Comparison of ENCODE assay signal across 13 cellular contexts in genomic region chr22:39207141-39208012, GRCh38. TPM values are rescaled to one million over a fixed set of nuclear protein-coding genes. Genes with fewer than 3 reads are reported as not detected.
DNase-seq lines count a peak whose midpoint lies in the region; ATAC-seq and TF ChIP-seq lines count a peak whose summit lies in the region.
"Had no signal": no experiment of that assay in that cellular context is flagged by ENCODE, and none has a peak within 500 bp of the region (broad histone marks: within the 10 kb centered on the region; RNA-seq: fewer than 3 reads in every experiment).

No MANE protein-coding gene starts in this region.

- no peak overlapping the region for H3K27ac ChIP-seq in upper lobe of right lung
- no peak overlapping the region for H3K27ac ChIP-seq in caudate nucleus (ENCODE audit: low read depth, low read length)
- H3K27ac ChIP-seq in adrenal gland: no peak overlapping the region
- H3K27ac ChIP-seq: C4-2B, HL-60 had no signal

- ATAC-seq in left cardiac atrium: peak in 1 of 2 donors; percentile 42
- no peak for ATAC-seq in Right ventricle myocardium superior (ENCODE audit: poor library complexity)
- peak; percentile 57 for ATAC-seq in upper lobe of right lung
- ATAC-seq: activated naive CD4-positive, alpha-beta T cell treated with anti-CD3 and anti-CD28 coated beads, Interleukin-2, amount 50 U/mL, for 72 hours; GM23338 had no signal

- intact Hi-C loops in left cardiac atrium (cut with DNase I): no loop called here
- intact Hi-C loops in Right ventricle myocardium superior (cut with DNase I): no loop called here
- intact Hi-C loops in upper lobe of right lung (cut with DNase I): no loop called here
- intact Hi-C loops in adrenal gland (cut with DNase I): no loop called here

- TF ChIP-seq CTCF in upper lobe of right lung (IDR thresholded peaks at IDR 0.05): no peak
- TF ChIP-seq CTCF in adrenal gland (IDR thresholded peaks at IDR 0.05): no peak

- H3K4me1 ChIP-seq in upper lobe of right lung (no peaks in the 10 kb centered on the region), adrenal gland (replicated peaks in 1 of 2) (no peaks in the 10 kb centered on the region)

- no peak for TF ChIP-seq POLR2A in adrenal gland (IDR thresholded peaks at IDR 0.05)

- WGBS in adrenal gland, 4 donors: 72 to 81% (median 76%) methylated on average over 4 to 15 of the region's 15 CpGs

- H3K4me3 ChIP-seq in upper lobe of right lung (no peak overlapping the region), adrenal gland (no peak overlapping the region)
- H3K4me3 ChIP-seq: GM23338 had no signal

- peak; percentile 16 for DNase-seq in left cardiac atrium
- DNase-seq in Right ventricle myocardium superior: no peak
- DNase-seq in RPMI7951 (ENCODE audit: low read depth): peak; percentile 83
- peak; percentile 76 for DNase-seq in glomerular visceral epithelial cell (ENCODE audit: extremely low spot score)
- DNase-seq in upper lobe of right lung: peak; percentile 48
- no peak for DNase-seq in caudate nucleus (lab: John Stamatoyannopoulos, UW)
- no peak for DNase-seq in NCI-H345 (lab: John Stamatoyannopoulos, UW)
- no peak for DNase-seq in adrenal gland
- DNase-seq: NCI-H524 treated with DMSO at 0.1 percent for 48 hours had no signal

- H3K27me3 ChIP-seq in upper lobe of right lung: no peaks in the 10 kb centered on the region
- no peaks in the 10 kb centered on the region for H3K27me3 ChIP-seq in adrenal gland

- no peaks in the 10 kb centered on the region for H3K36me3 ChIP-seq in upper lobe of right lung
- no peaks in the 10 kb centered on the region for H3K36me3 ChIP-seq in adrenal gland (replicated peaks in 1 of 2)

- no peaks in the 10 kb centered on the region for H3K9me3 ChIP-seq in upper lobe of right lung
- no peaks in the 10 kb centered on the region for H3K9me3 ChIP-seq in adrenal gland (replicated peaks in 1 of 3)

RNA-seq across cellular contexts. Expression of gene PDGFB, which starts 37.4 kb away (rescaled TPM):
- 10 to 100 TPM; 17.5 to 51.2 TPM for total RNA-seq in left cardiac atrium
- total RNA-seq in Right ventricle myocardium superior: 16.2 TPM
- 1.2 and 1.7 TPM in 2 replicates for total RNA-seq in RPMI7951 (2014; rRNA removed; shearing (Covaris generic))
- total RNA-seq in upper lobe of right lung: 29.8 TPM
- total RNA-seq in adrenal gland: 10 to 100 TPM in 1 of 8 donors, 1 to 10 TPM in 7; 2.5 to 10.9 (median 6.8) TPM
- polyA plus RNA-seq in adrenal gland: 1 to 10 TPM; 4.0 to 8.7 (median 6.0) TPM

RNA-seq across cellular contexts. Expression of gene CBX7, which starts 54.9 kb away (rescaled TPM):
- total RNA-seq in left cardiac atrium (10 to 100 TPM; 54.5 to 63.7 TPM), Right ventricle myocardium superior (69.9 TPM), upper lobe of right lung (62.7 TPM), adrenal gland (10 to 100 TPM; 30.3 to 89.2 (median 63.2) TPM)
- 1.4 and 1.6 TPM in 2 replicates for total RNA-seq in RPMI7951 (2014; rRNA removed; shearing (Covaris generic))
- polyA plus RNA-seq in adrenal gland: 10 to 100 TPM; 11.8 to 52.4 (median 26.3) TPM

Comparison
In these comparisons a context has a peak if more than half of its experiments do, and no peak if none do; other contexts are left out.
1. DNase-seq: peak in left cardiac atrium (single experiment), RPMI7951 (single experiment), glomerular visceral epithelial cell (single experiment) and upper lobe of right lung (single experiment); none in Right ventricle myocardium superior (single experiment), caudate nucleus (0 of 61), NCI-H345 (single experiment) and adrenal gland (0 of 7).
2. RNA of gene CBX7, which starts 54.9 kb away (total RNA-seq): 69.9 TPM in Right ventricle myocardium superior (single experiment), 54.5 to 63.7 TPM in left cardiac atrium, 30.3 to 89.2 TPM in adrenal gland and 62.7 TPM in upper lobe of right lung (single experiment); 1.4 to 1.6 TPM in RPMI7951; every median in the first group is over 10 times any median in the second.